ENCODE assay signal across 17 cellular contexts in the genomic region with DNA sequence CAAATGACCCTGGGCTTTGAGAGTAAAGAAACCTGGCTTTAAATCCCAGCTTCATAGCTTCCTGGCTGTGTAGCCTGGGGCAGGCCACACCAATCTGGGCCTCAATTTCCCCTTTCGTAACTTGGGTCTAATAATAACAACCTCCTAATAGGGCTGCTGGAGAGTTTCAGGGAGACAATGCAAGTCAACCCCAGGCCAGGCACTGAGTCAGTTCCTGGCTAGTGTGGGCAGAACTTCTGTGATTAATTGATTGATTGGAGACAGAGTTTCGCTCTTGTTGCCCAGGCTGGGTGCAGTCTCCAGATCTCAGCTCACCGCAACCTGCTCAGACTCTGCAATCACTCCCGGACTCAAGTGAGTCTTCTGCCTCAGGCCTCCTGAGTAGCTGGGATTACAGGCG. TPM values are rescaled to one million over a fixed set of nuclear protein-coding genes. Genes with fewer than 3 reads are reported as not detected.
A peak's percentile ranks its signal among the peaks of the same experiment; 100 is the strongest.
DNase-seq lines count a peak whose midpoint lies in the region; ATAC-seq and TF ChIP-seq lines count a peak whose summit lies in the region.
"Had no signal": no experiment of that assay in that cellular context is flagged by ENCODE, and none has a peak within 500 bp of the region (broad histone marks: within the 10 kb centered on the region; RNA-seq: fewer than 3 reads in every experiment).

No MANE protein-coding gene starts in this region.

- H3K36me3 ChIP-seq in spleen (peaks cover 0 to 2% (median 0%) of the 10 kb centered on the region in 6 donors), Caco-2 (ENCODE audit: control insufficient read depth, insufficient read depth, low read length) (no peaks in the 10 kb centered on the region)
- H3K36me3 ChIP-seq: gastrocnemius medialis, upper lobe of right lung had no signal

- H3K4me3 ChIP-seq in NB4 (ENCODE audit: low read depth, low read length) (no peak overlapping the region), spleen (peak overlapping the region in 1 of 8 donors; percentile 45), Caco-2 (ENCODE audit: low read depth, low read length) (no peak overlapping the region)
- H3K4me3 ChIP-seq: gastrocnemius medialis, GM23338, upper lobe of right lung had no signal

- BruUV-seq in Caco-2 (replicated peaks; lab: Mats Ljungman, UMichigan) = no TSS peak

- peaks cover 57% of the 10 kb centered on the region for H3K4me1 Mint-ChIP-seq in activated CD4-positive, alpha-beta T cell treated with anti-CD3 and anti-CD28 coated beads, Interleukin-2, amount 10 ng/mL, durations not matched to agents 24 days and 14 days
- H3K4me1 Mint-ChIP-seq in activated naive CD8-positive, alpha-beta T cell treated with anti-CD3 and anti-CD28 coated beads, Interleukin-2, amount 10 ng/mL, durations not matched to agents 7 days and 5 days = peaks cover 50% of the 10 kb centered on the region
- no peaks in the 10 kb centered on the region for H3K4me1 Mint-ChIP-seq in Caco-2 (ENCODE audit: low read depth, unreplicated experiment)

- peak overlapping the region; percentile 57 for H3K4me3 Mint-ChIP-seq in activated CD4-positive, alpha-beta T cell treated with anti-CD3 and anti-CD28 coated beads, Interleukin-2, amount 10 ng/mL, durations not matched to agents 24 days and 14 days
- H3K4me3 Mint-ChIP-seq in activated naive CD8-positive, alpha-beta T cell treated with anti-CD3 and anti-CD28 coated beads, Interleukin-2, amount 10 ng/mL, durations not matched to agents 7 days and 5 days = peak overlapping the region; percentile 57
- no peak overlapping the region for H3K4me3 Mint-ChIP-seq in Caco-2 (ENCODE audit: unreplicated experiment)
- H3K4me3 Mint-ChIP-seq: GM23338 had no signal

- peak overlapping the region; percentile 84 for H3K27ac Mint-ChIP-seq in activated CD4-positive, alpha-beta T cell treated with anti-CD3 and anti-CD28 coated beads, Interleukin-2, amount 10 ng/mL, durations not matched to agents 24 days and 14 days
- H3K27ac Mint-ChIP-seq in activated naive CD8-positive, alpha-beta T cell treated with anti-CD3 and anti-CD28 coated beads, Interleukin-2, amount 10 ng/mL, durations not matched to agents 7 days and 5 days = peak overlapping the region; percentile 46
- H3K27ac Mint-ChIP-seq in Caco-2 (ENCODE audit: unreplicated experiment) = no peak overlapping the region
- H3K27ac Mint-ChIP-seq: GM23338 had no signal

- no peak for ATAC-seq in activated naive CD8-positive, alpha-beta T cell treated with anti-CD3 and anti-CD28 coated beads, Interleukin-2, amount 10 ng/mL, durations not matched to agents 7 days and 5 days (ENCODE audit: low read depth)
- no peak for ATAC-seq in left lobe of liver
- ATAC-seq: gastrocnemius medialis, GM23338, upper lobe of right lung had no signal

- H3K36me3 Mint-ChIP-seq in activated CD4-positive, alpha-beta T cell treated with anti-CD3 and anti-CD28 coated beads, Interleukin-2, amount 10 ng/mL, durations not matched to agents 24 days and 14 days (ENCODE audit: low read depth) = peaks cover 10% of the 10 kb centered on the region
- H3K36me3 Mint-ChIP-seq in activated naive CD8-positive, alpha-beta T cell treated with anti-CD3 and anti-CD28 coated beads, Interleukin-2, amount 10 ng/mL, durations not matched to agents 7 days and 5 days = peaks cover 13% of the 10 kb centered on the region
- H3K36me3 Mint-ChIP-seq in Caco-2 (ENCODE audit: insufficient read depth, unreplicated experiment) = peaks cover 11% of the 10 kb centered on the region

- H3K9me3 ChIP-seq in spleen (no peaks in the 10 kb centered on the region), Caco-2 (no peaks in the 10 kb centered on the region)
- H3K9me3 ChIP-seq: gastrocnemius medialis, upper lobe of right lung had no signal

- intact Hi-C loops in activated CD4-positive, alpha-beta T cell treated with anti-CD3 and anti-CD28 coated beads, Interleukin-2, amount 10 ng/mL, durations not matched to agents 24 days and 14 days (cut with micrococcal nuclease) = loop anchor here (2.0 to 10.0 kb wide), 3 partner anchors 123 to 283 kb away; a partner anchor contains a TSS
- intact Hi-C loops in spleen (cut with DNase I; ENCODE audit: low total_unique reads) (loop anchor here (5.0 kb wide), 1 partner anchor 45 kb away; a partner anchor contains a TSS), Caco-2 (cut with micrococcal nuclease; ENCODE audit: unreplicated experiment) (loop anchor here (10.0 kb wide), 1 partner anchor 277 kb away; no protein-coding TSS in a partner anchor)

- TF ChIP-seq POLR2A in NB4 (IDR thresholded peaks at IDR 0.05; ENCODE audit: extremely low read depth, insufficient read length) = no peak
- TF ChIP-seq POLR2A in spleen (IDR thresholded peaks at IDR 0.05) = no peak

- CTCF ChIA-PET in Caco-2 (lab: Charles Lee) = no interaction called here

- WGBS in spleen, 5 donors = 85 to 95% (median 91%) methylated on average over 5 of the region's 5 CpGs

- POLR2A ChIA-PET in activated naive CD8-positive, alpha-beta T cell treated with anti-CD3 and anti-CD28 coated beads, Interleukin-2, amount 10 ng/mL, durations not matched to agents 7 days and 5 days (lab: Charles Lee) = interaction anchor here (1.2 to 2.2 kb wide), 3 partner anchors 11 to 122 kb away, joined by 3 to 6 read pairs (median 4); no protein-coding TSS in a partner anchor
- POLR2A ChIA-PET in Caco-2 (lab: Charles Lee) = no interaction called here

- H3K27me3 Mint-ChIP-seq in activated CD4-positive, alpha-beta T cell treated with anti-CD3 and anti-CD28 coated beads, Interleukin-2, amount 10 ng/mL, durations not matched to agents 24 days and 14 days = no peaks in the 10 kb centered on the region
- H3K27me3 Mint-ChIP-seq in activated naive CD8-positive, alpha-beta T cell treated with anti-CD3 and anti-CD28 coated beads, Interleukin-2, amount 10 ng/mL, durations not matched to agents 7 days and 5 days = no peaks in the 10 kb centered on the region
- no peaks in the 10 kb centered on the region for H3K27me3 Mint-ChIP-seq in Caco-2 (ENCODE audit: insufficient read depth, unreplicated experiment)

- peak overlapping the region in 7 of 8 donors; percentile 89 to 99 (median 96) for H3K27ac ChIP-seq in spleen

- no peak for DNase-seq in activated CD4-positive, alpha-beta T cell treated with anti-CD3 and anti-CD28 coated beads, Interleukin-2, amount 10 ng/mL, durations not matched to agents 24 days and 14 days
- DNase-seq in activated CD4-positive, alpha-beta T cell treated with anti-CD3 and anti-CD28 coated beads for 48 hours = no peak
- DNase-seq in NB4 (ENCODE audit: low read depth) = peak; percentile 48
- no peak for DNase-seq in activated naive CD8-positive, alpha-beta T cell treated with anti-CD3 and anti-CD28 coated beads, Interleukin-2, amount 10 ng/mL, durations not matched to agents 7 days and 5 days
- no peak for DNase-seq in spleen
- DNase-seq in left lobe of liver (ENCODE audit: low spot score) = no peak
- DNase-seq in Caco-2 = no peak
- DNase-seq in DMS53 treated with DMSO at 0.1 percent for 48 hours (lab: John Stamatoyannopoulos, UW; ENCODE audit: unreplicated experiment) = no peak
- DNase-seq: anterior cingulate cortex, gastrocnemius medialis, NCI-H1092 treated with DMSO at 0.1 percent for 48 hours, NCI-H82, posterior cingulate gyrus, small intestine, SW 1271, upper lobe of right lung had no signal

- H3K4me1 ChIP-seq in spleen (peaks cover 47 to 87% (median 71%) of the 10 kb centered on the region in 6 donors), Caco-2 (no peaks in the 10 kb centered on the region)

- no peaks in the 10 kb centered on the region for H3K9me3 Mint-ChIP-seq in activated CD4-positive, alpha-beta T cell treated with anti-CD3 and anti-CD28 coated beads, Interleukin-2, amount 10 ng/mL, durations not matched to agents 24 days and 14 days
- no peaks in the 10 kb centered on the region for H3K9me3 Mint-ChIP-seq in activated naive CD8-positive, alpha-beta T cell treated with anti-CD3 and anti-CD28 coated beads, Interleukin-2, amount 10 ng/mL, durations not matched to agents 7 days and 5 days
- H3K9me3 Mint-ChIP-seq in Caco-2 (ENCODE audit: unreplicated experiment) = no peaks in the 10 kb centered on the region

- TF ChIP-seq CTCF in NB4 (IDR thresholded peaks at IDR 0.05; ENCODE audit: low read depth, low read length) = no peak
- TF ChIP-seq CTCF in spleen (IDR thresholded peaks at IDR 0.05 in 8 of 11, conservative IDR thresholded peaks at IDR 0.05 in 3 of 11) = no peak
- no peak for TF ChIP-seq CTCF in Caco-2 (IDR thresholded peaks at IDR 0.05; ENCODE audit: insufficient read depth in 1 of 2, low read depth in 1 of 2, low read length in 1 of 2, severe bottlenecking in 1 of 2, unreplicated experiment in 1 of 2)

- H3K27me3 ChIP-seq in spleen (replicated peaks in 1 of 7) = no peaks in the 10 kb centered on the region
- H3K27me3 ChIP-seq in Caco-2 (replicated peaks; ENCODE audit: control insufficient read depth, insufficient read depth, low read length) = no peaks in the 10 kb centered on the region
- H3K27me3 ChIP-seq: gastrocnemius medialis, upper lobe of right lung had no signal

RNA-seq across cellular contexts. Expression of a gene that starts 3.4 kb away (rescaled TPM):
- 22.2 and 23.3 TPM in 2 replicates for total RNA-seq in activated CD4-positive, alpha-beta T cell treated with anti-CD3 and anti-CD28 coated beads, Interleukin-2, amount 10 ng/mL, durations not matched to agents 24 days and 14 days
- 10 to 100 TPM; 64.6 to 67.1 TPM for total RNA-seq in activated naive CD8-positive, alpha-beta T cell treated with anti-CD3 and anti-CD28 coated beads, Interleukin-2, amount 10 ng/mL, durations not matched to agents 7 days and 5 days
- total RNA-seq in spleen = 10 to 100 TPM; 44.7 to 85.4 (median 61.2) TPM
- 10 to 100 TPM; 27.0 to 51.1 (median 34.3) TPM for polyA plus RNA-seq in spleen
- total RNA-seq in left lobe of liver = 3.4 TPM
- 0.34 TPM in 1 of 2 replicates, not detected in the other for total RNA-seq in Caco-2 (2022)

RNA-seq across cellular contexts. Expression of a gene that starts 4.0 kb away (rescaled TPM):
- total RNA-seq in activated CD4-positive, alpha-beta T cell treated with anti-CD3 and anti-CD28 coated beads, Interleukin-2, amount 10 ng/mL, durations not matched to agents 24 days and 14 days = 79.1 and 96.4 TPM in 2 replicates
- 100 to 1,000 TPM; 134 to 136 TPM for total RNA-seq in activated naive CD8-positive, alpha-beta T cell treated with anti-CD3 and anti-CD28 coated beads, Interleukin-2, amount 10 ng/mL, durations not matched to agents 7 days and 5 days
- total RNA-seq in spleen = 100 to 1,000 TPM in 4 of 7 donors, 10 to 100 TPM in 3; 68.3 to 149 (median 103) TPM
- polyA plus RNA-seq in spleen = 10 to 100 TPM; 49.2 to 87.6 (median 87.1) TPM
- 55.5 TPM for total RNA-seq in left lobe of liver
- 47.9 and 48.2 TPM in 2 replicates for total RNA-seq in Caco-2 (2022)

RNA-seq across cellular contexts. Expression of a gene that starts 20.9 kb away (rescaled TPM):
- 126 and 128 TPM in 2 replicates for total RNA-seq in activated CD4-positive, alpha-beta T cell treated with anti-CD3 and anti-CD28 coated beads, Interleukin-2, amount 10 ng/mL, durations not matched to agents 24 days and 14 days
- total RNA-seq in activated naive CD8-positive, alpha-beta T cell treated with anti-CD3 and anti-CD28 coated beads, Interleukin-2, amount 10 ng/mL, durations not matched to agents 7 days and 5 days = 100 to 1,000 TPM; 108 to 109 TPM
- 10 to 100 TPM; 33.3 to 94.6 (median 72.3) TPM for total RNA-seq in spleen
- 10 to 100 TPM; 39.5 to 73.7 (median 60.5) TPM for polyA plus RNA-seq in spleen
- total RNA-seq in left lobe of liver = 82.9 TPM
- total RNA-seq in Caco-2 (2022) = 54.4 and 57.3 TPM in 2 replicates

RNA-seq across cellular contexts. Expression of a gene that starts 46.7 kb away (rescaled TPM):
- total RNA-seq in activated CD4-positive, alpha-beta T cell treated with anti-CD3 and anti-CD28 coated beads, Interleukin-2, amount 10 ng/mL, durations not matched to agents 24 days and 14 days = 20.4 and 21.4 TPM in 2 replicates
- total RNA-seq in activated naive CD8-positive, alpha-beta T cell treated with anti-CD3 and anti-CD28 coated beads, Interleukin-2, amount 10 ng/mL, durations not matched to agents 7 days and 5 days = 10 to 100 TPM; 21.7 to 24.4 TPM
- total RNA-seq in spleen (10 to 100 TPM; 16.8 to 36.5 (median 24.5) TPM), left lobe of liver (7.4 TPM), Caco-2 (2022) (12.9 and 14.2 TPM in 2 replicates)
- 10 to 100 TPM; 17.9 to 29.1 (median 18.4) TPM for polyA plus RNA-seq in spleen
